Comparison of ENCODE assay signal across 19 cellular contexts in the genomic region with DNA sequence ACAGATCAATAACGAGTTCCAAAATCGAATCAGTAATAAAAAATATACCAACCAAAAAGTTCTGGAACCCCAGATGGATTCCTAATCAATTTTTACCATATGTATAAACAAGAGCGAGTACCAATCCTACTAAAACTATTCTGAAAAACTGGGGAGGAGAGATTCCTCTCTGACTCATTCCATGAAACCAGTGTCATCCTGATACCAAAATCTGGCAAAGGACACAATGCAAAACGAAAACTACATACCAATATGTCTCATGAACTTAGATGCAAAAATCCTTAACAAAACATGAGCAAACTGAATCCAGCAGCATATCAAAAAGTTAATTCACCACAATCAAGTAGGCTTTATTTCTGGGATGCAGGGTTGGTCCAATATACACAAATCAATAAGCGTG.
"Had no signal": no experiment of that assay in that cellular context is flagged by ENCODE, and none has a peak within 500 bp of the region (broad histone marks: within the 10 kb centered on the region; RNA-seq: fewer than 3 reads in every experiment).

No MANE protein-coding gene starts in this region.

- H3K4me3 ChIP-seq: colonic mucosa, skin epidermis, testis, tibial nerve had no signal

- H3K36me3 ChIP-seq: colonic mucosa, tibial nerve had no signal

- H3K4me3 Mint-ChIP-seq: endodermal cell; immature natural killer cell; naive thymus-derived CD4-positive, alpha-beta T cell; nephron progenitor cell; stimulated activated naive B cell treated with anti-CD40 and anti-IgM and Interleukin-4, amounts not matched to agents 10 μg/mL and 1 μg/mL and 100 μg/mL, for 72 hours; stimulated activated naive CD8-positive, alpha-beta T cell treated with anti-CD3 and anti-CD28 coated beads, Interleukin-15, amount 100 ng/mL, for 72 hours had no signal

- H3K27me3 Mint-ChIP-seq: stimulated activated naive B cell treated with anti-CD40 and anti-IgM and Interleukin-4, amounts not matched to agents 10 μg/mL and 1 μg/mL and 100 μg/mL, for 72 hours had no signal

- H3K36me3 Mint-ChIP-seq: immature natural killer cell; stimulated activated naive B cell treated with anti-CD40 and anti-IgM and Interleukin-4, amounts not matched to agents 10 μg/mL and 1 μg/mL and 100 μg/mL, for 72 hours had no signal

- FAIRE-seq: endothelial cell of umbilical vein, keratinocyte had no signal

- H3K4me1 ChIP-seq: colonic mucosa, testis, tibial nerve had no signal

- H3K27me3 ChIP-seq: colonic mucosa, testis, tibial nerve had no signal

- H3K27ac Mint-ChIP-seq: endodermal cell; immature natural killer cell; naive thymus-derived CD4-positive, alpha-beta T cell; nephron progenitor cell; stimulated activated naive B cell treated with anti-CD40 and anti-IgM and Interleukin-4, amounts not matched to agents 10 μg/mL and 1 μg/mL and 100 μg/mL, for 72 hours; stimulated activated naive CD8-positive, alpha-beta T cell treated with anti-CD3 and anti-CD28 coated beads, Interleukin-15, amount 100 ng/mL, for 72 hours had no signal

- H3K9me3 Mint-ChIP-seq: endodermal cell; immature natural killer cell; naive thymus-derived CD4-positive, alpha-beta T cell; stimulated activated naive B cell treated with anti-CD40 and anti-IgM and Interleukin-4, amounts not matched to agents 10 μg/mL and 1 μg/mL and 100 μg/mL, for 72 hours; stimulated activated naive CD8-positive, alpha-beta T cell treated with anti-CD3 and anti-CD28 coated beads, Interleukin-15, amount 100 ng/mL, for 72 hours had no signal

- DNase-seq: cerebellar nuclear complex; colonic mucosa; effector CD4-positive, alpha-beta T cell; endodermal cell; erythroblast; foreskin fibroblast; immature natural killer cell; mammary epithelial cell; naive thymus-derived CD4-positive, alpha-beta T cell; nephron progenitor cell; stimulated activated CD4-positive, alpha-beta T cell treated with anti-CD3 and anti-CD28 coated beads, Interleukin-2, amount 100 ng/mL, for 24 hours; stimulated activated CD4-positive, alpha-beta T cell treated with anti-CD3 and anti-CD28 coated beads, Interleukin-4, amount 100 ng/mL, for 4 hours; stimulated activated naive B cell treated with anti-CD40 and anti-IgM and Interleukin-4, amounts not matched to agents 10 μg/mL and 1 μg/mL and 100 μg/mL, for 72 hours; stimulated activated naive CD8-positive, alpha-beta T cell treated with anti-CD3 and anti-CD28 coated beads, Interleukin-15, amount 100 ng/mL, for 72 hours; testis had no signal

- H3K9me3 ChIP-seq: colonic mucosa, testis, tibial nerve had no signal

- H3K4me1 Mint-ChIP-seq: endodermal cell had no signal

- H3K27ac ChIP-seq: colonic mucosa, skin epidermis, testis, tibial nerve had no signal
